ENCODE assay signal across 13 cellular contexts in genomic region chr4:26140150-26140898, GRCh38.
DNase-seq lines count a peak whose midpoint lies in the region; ATAC-seq and TF ChIP-seq lines count a peak whose summit lies in the region.
"Had no signal": no experiment of that assay in that cellular context is flagged by ENCODE, and none has a peak within 500 bp of the region (broad histone marks: within the 10 kb centered on the region; RNA-seq: fewer than 3 reads in every experiment).

No MANE protein-coding gene starts in this region.

- no peaks in the 10 kb centered on the region for H3K36me3 ChIP-seq in esophagus squamous epithelium
- H3K36me3 ChIP-seq in effector memory CD4-positive, alpha-beta T cell (ENCODE audit: control insufficient read depth, insufficient read depth, low read length) = no peaks in the 10 kb centered on the region
- H3K36me3 ChIP-seq: breast epithelium, upper lobe of right lung had no signal

- no peaks in the 10 kb centered on the region for H3K9me3 ChIP-seq in esophagus squamous epithelium
- no peaks in the 10 kb centered on the region for H3K9me3 ChIP-seq in effector memory CD4-positive, alpha-beta T cell (ENCODE audit: control insufficient read depth, low read length)
- H3K9me3 ChIP-seq: breast epithelium, upper lobe of right lung had no signal

- DNase-seq in GM04503 (ENCODE audit: low read depth) (peak; percentile 84), NOMO-1 treated with dmso at 0.1 percent for 144 hours (lab: John Stamatoyannopoulos, UW; ENCODE audit: unreplicated experiment) (peak; percentile 34), esophagus squamous epithelium (lab: John Stamatoyannopoulos, UW) (no peak), skeletal muscle cell (ENCODE audit: low read depth) (peak; percentile 82), omental fat pad (ENCODE audit: low spot score) (no peak)
- no peak for DNase-seq in effector memory CD4-positive, alpha-beta T cell
- DNase-seq: DMS53; naive thymus-derived CD8-positive, alpha-beta T cell; SHP77 treated with DMSO at 0.1 percent for 48 hours; upper lobe of right lung had no signal

- no peak for TF ChIP-seq CTCF in esophagus squamous epithelium (IDR thresholded peaks at IDR 0.05)
- no peak for TF ChIP-seq CTCF in omental fat pad (IDR thresholded peaks at IDR 0.05)

- no peak for ATAC-seq in omental fat pad (ENCODE audit: low FRiP score)
- ATAC-seq in HG03571 (IDR thresholded peaks at IDR 0.05; ENCODE audit: unreplicated experiment) = no peak
- ATAC-seq in HG03432 (IDR thresholded peaks at IDR 0.05; ENCODE audit: unreplicated experiment) = no peak
- ATAC-seq: naive thymus-derived CD8-positive, alpha-beta T cell; upper lobe of right lung had no signal

- H3K4me3 ChIP-seq in esophagus squamous epithelium (no peak overlapping the region), skeletal muscle cell (ENCODE audit: low read depth, low read length) (no peak overlapping the region)
- H3K4me3 ChIP-seq in effector memory CD4-positive, alpha-beta T cell (ENCODE audit: insufficient read depth, low read depth, low read length, poor library complexity, severe bottlenecking) = no peak overlapping the region
- H3K4me3 ChIP-seq: breast epithelium, upper lobe of right lung had no signal

- peak overlapping the region; percentile 56 to 91 (median 78) for H3K27ac ChIP-seq in esophagus squamous epithelium
- H3K27ac ChIP-seq in effector memory CD4-positive, alpha-beta T cell (ENCODE audit: insufficient read depth, low read length, poor library complexity, severe bottlenecking) = no peak overlapping the region
- H3K27ac ChIP-seq: breast epithelium had no signal

- intact Hi-C loops in esophagus squamous epithelium (cut with DNase I) = no loop called here

- peaks cover 0 to 40% (median 0%) of the 10 kb centered on the region in 4 donors for H3K27me3 ChIP-seq in esophagus squamous epithelium
- no peaks in the 10 kb centered on the region for H3K27me3 ChIP-seq in effector memory CD4-positive, alpha-beta T cell (replicated peaks; ENCODE audit: control insufficient read depth, insufficient read depth, low read length, poor library complexity, severe bottlenecking)
- H3K27me3 ChIP-seq: breast epithelium, upper lobe of right lung had no signal

- 57 to 87% methylated on average over 3 to 5 of the region's 8 CpGs for WGBS in esophagus squamous epithelium, 2 donors

- H3K4me1 ChIP-seq in esophagus squamous epithelium = peaks cover 5 to 47% (median 31%) of the 10 kb centered on the region in 3 donors
- H3K4me1 ChIP-seq in effector memory CD4-positive, alpha-beta T cell (ENCODE audit: control insufficient read depth, insufficient read depth, low read length, poor library complexity, severe bottlenecking) = no peaks in the 10 kb centered on the region
- H3K4me1 ChIP-seq: breast epithelium had no signal

- TF ChIP-seq POLR2A in esophagus squamous epithelium (IDR thresholded peaks at IDR 0.05) = no peak

Comparison
In these comparisons a context has a peak if more than half of its experiments do, and no peak if none do; other contexts are left out.
1. DNase-seq: peak in GM04503 (single experiment), NOMO-1 treated with dmso at 0.1 percent for 144 hours (single experiment) and skeletal muscle cell (single experiment); none in esophagus squamous epithelium (single experiment), omental fat pad (single experiment) and effector memory CD4-positive, alpha-beta T cell (0 of 3).